In genomic region chr6:5876076-5876475, GRCh38 we compare ENCODE assay signal across 7 cellular contexts.
"Had no signal": no experiment of that assay in that cellular context is flagged by ENCODE, and none has a peak within 500 bp of the region (broad histone marks: within the 10 kb centered on the region; RNA-seq: fewer than 3 reads in every experiment).

No MANE protein-coding gene starts in this region.

- DNase-seq: GM23248, GOT3, H7, HCEC 1CT, KBM-7 had no signal

- H3K4me2 ChIP-seq: KMS-11 had no signal

- FAIRE-seq: HepG2 had no signal

- H3K9ac ChIP-seq: GM23248, KMS-11 had no signal

- H3K4me3 ChIP-seq: GM23248 had no signal

- H3K27ac ChIP-seq: GM23248, KMS-11 had no signal

- H2AFZ ChIP-seq: GM23248 had no signal
